In the genomic region with DNA sequence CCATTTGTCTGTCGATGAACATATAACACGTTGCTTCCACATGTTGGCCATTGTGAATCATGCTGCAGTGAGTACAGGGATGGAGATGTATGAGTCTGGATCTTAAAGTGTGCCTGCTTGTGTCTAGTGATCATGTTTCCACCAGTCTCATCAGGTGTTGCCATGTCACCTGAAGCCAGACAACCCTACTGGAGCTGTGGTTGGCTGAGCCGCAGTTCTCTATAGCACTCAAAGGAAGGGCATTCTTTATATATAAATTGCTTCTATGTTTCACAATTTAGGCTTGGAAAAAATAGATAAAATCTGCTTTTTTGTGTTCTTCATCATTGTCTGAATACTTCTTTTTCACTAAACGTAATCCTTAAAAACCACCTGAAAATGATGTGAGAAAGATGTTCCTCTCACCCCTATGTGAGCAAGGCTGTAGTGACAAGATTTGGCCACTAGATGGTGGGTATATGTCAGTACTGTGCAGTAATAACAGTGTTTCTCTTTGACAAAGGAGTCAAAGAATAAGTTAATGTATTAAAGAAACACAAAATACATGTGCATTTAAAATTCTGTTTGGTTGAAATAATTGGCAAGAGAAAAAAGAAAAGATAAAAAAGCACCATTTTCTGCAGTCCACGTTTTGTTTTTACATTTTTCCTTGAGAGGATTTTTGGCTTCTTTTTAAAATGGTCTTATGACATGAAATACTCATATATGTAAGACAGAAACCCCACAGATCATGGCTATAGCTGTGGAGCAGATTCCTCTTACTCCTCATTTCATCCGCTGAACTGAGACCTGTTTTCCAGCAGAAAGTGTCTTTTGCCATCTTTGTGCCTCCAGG, we compare ENCODE assay signal across 8 cellular contexts.
DNase-seq lines count a peak whose midpoint lies in the region; ATAC-seq, FAIRE-seq and TF ChIP-seq lines count a peak whose summit lies in the region.

No MANE protein-coding gene starts in this region.

- 68% methylated on average over 6 of the region's 6 CpGs for WGBS in A549 (ENCODE audit: missing lambda C conversion rate)

- TF ChIP-seq CTCF in A549 (IDR thresholded peaks at IDR 0.05) = peak; percentile 72
- no peak for TF ChIP-seq CTCF in activated B cell treated with CpG ODN at 0.5 μM for 24 hours (IDR thresholded peaks at IDR 0.05)

- H3K9me3 Mint-ChIP-seq in activated B cell treated with CpG ODN at 0.5 μM for 24 hours (peaks cover 5% of the 10 kb centered on the region), memory B cell (peaks cover 5% of the 10 kb centered on the region)

- peaks cover 8% of the 10 kb centered on the region; the same call in 1 of the 3 replicates for H3K9me3 ChIP-seq in A549

- H3K4me1 ChIP-seq in A549 = no peaks in the 10 kb centered on the region

- POLR2A ChIA-PET in A549 (lab: Yijun Ruan, JAX) (no interaction called here), activated B cell treated with CpG ODN at 0.5 μM for 24 hours (lab: Charles Lee) (no interaction called here)

- TF ChIP-seq RAD21 in A549 (conservative IDR thresholded peaks at IDR 0.05 in 1 of 2, IDR thresholded peaks at IDR 0.05 in 1 of 2) = peak; percentile 76 to 79

- ATAC-seq in A549 (peak; percentile 64 to 83; a peak in 4 of 6 replicates), HG02763 (IDR thresholded peaks at IDR 0.05; ENCODE audit: unreplicated experiment) (peak; percentile 88), activated B cell treated with CpG ODN at 0.5 μM for 24 hours (ENCODE audit: low read depth) (peak; percentile 62), memory B cell (ENCODE audit: low read depth) (peak; percentile 45)

- peak; percentile 79 for FAIRE-seq in A549 (lab: Jason Lieb, UNC)
- FAIRE-seq in GM12891 (lab: Jason Lieb, UNC) = peak; percentile 82

- CTCF ChIA-PET in A549 (lab: Yijun Ruan, JAX) (no interaction called here), activated B cell treated with CpG ODN at 0.5 μM for 24 hours (lab: Charles Lee) (interaction anchor here (0.7 kb wide), 1 partner anchor 17 kb away, joined by 3 read pairs; no protein-coding TSS in a partner anchor)

- H3K36me3 Mint-ChIP-seq in activated B cell treated with CpG ODN at 0.5 μM for 24 hours (ENCODE audit: low read depth) (no peaks in the 10 kb centered on the region), memory B cell (no peaks in the 10 kb centered on the region)

- intact Hi-C loops in activated B cell treated with CpG ODN at 0.5 μM for 24 hours (cut with micrococcal nuclease) = loop anchor here (1.0 to 5.0 kb wide), 3 partner anchors 583 to 1885 kb away; no protein-coding TSS in a partner anchor

- H3K4me3 ChIP-seq in A549 = no peak overlapping the region

- H3K27me3 Mint-ChIP-seq in activated B cell treated with CpG ODN at 0.5 μM for 24 hours (no peaks in the 10 kb centered on the region), memory B cell (no peaks in the 10 kb centered on the region)

- H3K27ac Mint-ChIP-seq in activated B cell treated with CpG ODN at 0.5 μM for 24 hours = no peak overlapping the region
- no peak overlapping the region for H3K27ac Mint-ChIP-seq in memory B cell

- H3K4me2 ChIP-seq in A549 = no peak overlapping the region

- no peak overlapping the region for H3K4me3 Mint-ChIP-seq in activated B cell treated with CpG ODN at 0.5 μM for 24 hours
- no peak overlapping the region for H3K4me3 Mint-ChIP-seq in memory B cell

- no peaks in the 10 kb centered on the region for H3K4me1 Mint-ChIP-seq in activated B cell treated with CpG ODN at 0.5 μM for 24 hours
- no peaks in the 10 kb centered on the region for H3K4me1 Mint-ChIP-seq in memory B cell

- TF ChIP-seq EP300 in A549 (IDR thresholded peaks at IDR 0.05) = no peak

- TF ChIP-seq POLR2A in A549 (IDR thresholded peaks at IDR 0.05; ENCODE audit: low read length) = no peak
- TF ChIP-seq POLR2A in GM12891 (IDR thresholded peaks at IDR 0.05; ENCODE audit: low read depth, low read length) = no peak

- DNase-seq in A549 (ENCODE audit: low read depth in 1 of 2, low spot score in 1 of 2) (peak; percentile 13 to 48), GM12891 (ENCODE audit: insufficient read length, low spot score) (peak; percentile 2), NCI-H1694 treated with DMSO at 0.1 percent for 48 hours (lab: John Stamatoyannopoulos, UW) (peak; percentile 31), activated B cell treated with CpG ODN at 0.5 μM for 24 hours (no peak), dedifferentiated amniotic fluid mesenchymal stem cell (ENCODE audit: extremely low spot score) (peak; percentile 69), memory B cell (ENCODE audit: low spot score in 2 of 2) (peak in 1 of 2 donors; percentile 10)
- DNase-seq in stimulated activated CD8-positive, alpha-beta memory T cell treated with anti-CD3 and anti-CD28 coated beads, Interleukin-7, amount 100 ng/mL, for 1 hour (ENCODE audit: low read depth in 2 of 2) = peak; percentile 9 to 39

- no peak overlapping the region for H3K27ac ChIP-seq in A549

TF ChIP-seq in A549, 52 proteins besides CTCF, POLR2A, EP300 and RAD21:
- no peak for TF ChIP-seq ZNF302 (CRISPR knock-in tag; IDR thresholded peaks at IDR 0.05)
- peak; percentile 72 for TF ChIP-seq SMC3 (IDR thresholded peaks at IDR 0.05)

TF ChIP-seq in GM12891, 5 proteins besides CTCF, POLR2A, EP300 and RAD21:
- no peak for TF ChIP-seq POU2F2 (IDR thresholded peaks at IDR 0.05; ENCODE audit: low read depth, low read length)
- TF ChIP-seq POLR2AphosphoS5 (IDR thresholded peaks at IDR 0.05; ENCODE audit: low read depth, low read length) = no peak
- no peak for TF ChIP-seq SPI1 (IDR thresholded peaks at IDR 0.05; ENCODE audit: low read depth, low read length)
- no peak for TF ChIP-seq PAX5 (IDR thresholded peaks at IDR 0.05; ENCODE audit: insufficient read depth, low read length, severe bottlenecking)
- no peak for TF ChIP-seq TAF1 (IDR thresholded peaks at IDR 0.05; ENCODE audit: low read depth, low read length)
